ENCODE assay signal across 24 cellular contexts in genomic region chr4:110132822-110133719, GRCh38.
DNase-seq lines count a peak whose midpoint lies in the region; ATAC-seq, FAIRE-seq and TF ChIP-seq lines count a peak whose summit lies in the region.
"Had no signal": no experiment of that assay in that cellular context is flagged by ENCODE, and none has a peak within 500 bp of the region (broad histone marks: within the 10 kb centered on the region; RNA-seq: fewer than 3 reads in every experiment).

No MANE protein-coding gene starts in this region.

- no peak for DNase-seq in activated naive CD4-positive, alpha-beta T cell treated with anti-CD3 and anti-CD28 coated beads for 36 hours
- peak; percentile 44 for DNase-seq in HepG2 (ENCODE audit: low spot score)
- DNase-seq in urothelium cell line (ENCODE audit: low spot score), result no peak
- DNase-seq in CD8-positive, alpha-beta T cell, result no peak
- DNase-seq in GM23248, result no peak
- DNase-seq: ACHN; activated CD4-positive, alpha-beta memory T cell treated with anti-CD3 and anti-CD28 coated beads, Interleukin-2, amount 10 ng/mL, durations not matched to agents 7 days and 5 days; central memory CD4-positive, alpha-beta T cell; Kasumi-1; mesenchymal stem cell; NCI-H1105 treated with DMSO at 0.1 percent for 48 hours; posterior cingulate gyrus; testis had no signal

- no peak for TF ChIP-seq RAD21 in HepG2 (CRISPR knock-in tag; IDR thresholded peaks at IDR 0.05)

- WGBS in HepG2 (ENCODE audit: low lambda C conversion rate), result 84% methylated on average over 6 of the region's 6 CpGs
- 96 to 99% methylated on average over 6 of the region's 6 CpGs for WGBS in GM23248 (ENCODE audit: low coverage in 1 of 2, low lambda C conversion rate in 2 of 2, missing lambda C conversion rate in 2 of 2), 2 experiments

- TF ChIP-seq CTCF in VCaP (conservative IDR thresholded peaks at IDR 0.05) (no peak), HepG2 (CRISPR knock-in tag; IDR thresholded peaks at IDR 0.05) (no peak)
- no peak for TF ChIP-seq CTCF in CD8-positive, alpha-beta T cell (IDR thresholded peaks at IDR 0.05)

- H3K9me3 Mint-ChIP-seq in activated naive CD4-positive, alpha-beta T cell treated with anti-CD3 and anti-CD28 coated beads, Interleukin-2, amount 50 U/mL, for 24 hours, result no peaks in the 10 kb centered on the region
- no peaks in the 10 kb centered on the region for H3K9me3 Mint-ChIP-seq in activated naive CD4-positive, alpha-beta T cell treated with anti-CD3 and anti-CD28 coated beads for 36 hours
- H3K9me3 Mint-ChIP-seq in CD8-positive, alpha-beta T cell, result no peaks in the 10 kb centered on the region
- H3K9me3 Mint-ChIP-seq: activated CD4-positive, alpha-beta memory T cell treated with anti-CD3 and anti-CD28 coated beads, Interleukin-2, amount 10 ng/mL, durations not matched to agents 7 days and 5 days; nephron; stimulated activated effector memory CD8-positive, alpha-beta T cell treated with anti-CD3 and anti-CD28 coated beads, Interleukin-12 subunit alpha, Interleukin-12 subunit beta, amount 100 ng/mL, for 72 hours; T-helper 2 cell treated with Interferon-gamma antibody and Interleukin-4, amounts not matched to agents 5 μg/mL and 100 μg/mL, for 36 hours had no signal

- BruUV-seq in HepG2 (replicated peaks; lab: Mats Ljungman, UMichigan), result no TSS peak

- peaks cover 1% of the 10 kb centered on the region for H3K36me3 Mint-ChIP-seq in activated naive CD4-positive, alpha-beta T cell treated with anti-CD3 and anti-CD28 coated beads, Interleukin-2, amount 50 U/mL, for 24 hours
- H3K36me3 Mint-ChIP-seq in activated naive CD4-positive, alpha-beta T cell treated with anti-CD3 and anti-CD28 coated beads for 36 hours (ENCODE audit: low read depth), result no peaks in the 10 kb centered on the region
- no peaks in the 10 kb centered on the region for H3K36me3 Mint-ChIP-seq in CD8-positive, alpha-beta T cell
- H3K36me3 Mint-ChIP-seq: stimulated activated effector memory CD8-positive, alpha-beta T cell treated with anti-CD3 and anti-CD28 coated beads, Interleukin-12 subunit alpha, Interleukin-12 subunit beta, amount 100 ng/mL, for 72 hours had no signal

- H3K4me1 ChIP-seq in HepG2 (ENCODE audit: insufficient read depth, low read length) (peaks cover 27% of the 10 kb centered on the region), GM23248 (ENCODE audit: insufficient read depth) (no peaks in the 10 kb centered on the region)
- no peaks in the 10 kb centered on the region for H3K4me1 ChIP-seq in CD8-positive, alpha-beta T cell (ENCODE audit: insufficient read depth, low read length)
- H3K4me1 ChIP-seq: testis had no signal

- no peak overlapping the region for H3K4me3 Mint-ChIP-seq in activated naive CD4-positive, alpha-beta T cell treated with anti-CD3 and anti-CD28 coated beads, Interleukin-2, amount 50 U/mL, for 24 hours
- H3K4me3 Mint-ChIP-seq in activated naive CD4-positive, alpha-beta T cell treated with anti-CD3 and anti-CD28 coated beads for 36 hours, result no peak overlapping the region
- no peak overlapping the region for H3K4me3 Mint-ChIP-seq in CD8-positive, alpha-beta T cell
- H3K4me3 Mint-ChIP-seq: activated CD4-positive, alpha-beta memory T cell treated with anti-CD3 and anti-CD28 coated beads, Interleukin-2, amount 10 ng/mL, durations not matched to agents 7 days and 5 days; nephron; stimulated activated effector memory CD8-positive, alpha-beta T cell treated with anti-CD3 and anti-CD28 coated beads, Interleukin-12 subunit alpha, Interleukin-12 subunit beta, amount 100 ng/mL, for 72 hours; T-helper 2 cell treated with Interferon-gamma antibody and Interleukin-4, amounts not matched to agents 5 μg/mL and 100 μg/mL, for 36 hours had no signal

- POLR2A ChIA-PET in HepG2 (lab: Yijun Ruan, JAX), result no interaction called here
- POLR2A ChIA-PET in CD8-positive, alpha-beta T cell (lab: Charles Lee), result no interaction called here

- CTCF ChIA-PET in activated naive CD4-positive, alpha-beta T cell treated with anti-CD3 and anti-CD28 coated beads for 36 hours (lab: Charles Lee), result no interaction called here
- CTCF ChIA-PET in HepG2 (lab: Yijun Ruan, JAX; ENCODE audit: low intra/inter-chr PET ratio, low total read pairs), result no interaction called here
- CTCF ChIA-PET in CD8-positive, alpha-beta T cell (lab: Charles Lee), result no interaction called here

- in situ Hi-C loops in HepG2 (cut with HindIII; ENCODE audit: extremely low pct_ligation_motif_present, low pct_unique_long_range_greater_than_20kb), result no loop called here
- in situ Hi-C loops in GM23248 (cut with MboI), result no loop called here

- H3K9me2 ChIP-seq in GM23248 (ENCODE audit: insufficient read depth), result no peaks in the 10 kb centered on the region

- peak overlapping the region; percentile 4 for H3K27ac Mint-ChIP-seq in activated naive CD4-positive, alpha-beta T cell treated with anti-CD3 and anti-CD28 coated beads, Interleukin-2, amount 50 U/mL, for 24 hours
- no peak overlapping the region for H3K27ac Mint-ChIP-seq in activated naive CD4-positive, alpha-beta T cell treated with anti-CD3 and anti-CD28 coated beads for 36 hours
- no peak overlapping the region for H3K27ac Mint-ChIP-seq in CD8-positive, alpha-beta T cell
- H3K27ac Mint-ChIP-seq: activated CD4-positive, alpha-beta memory T cell treated with anti-CD3 and anti-CD28 coated beads, Interleukin-2, amount 10 ng/mL, durations not matched to agents 7 days and 5 days; nephron; T-helper 2 cell treated with Interferon-gamma antibody and Interleukin-4, amounts not matched to agents 5 μg/mL and 100 μg/mL, for 36 hours had no signal

- TF ChIP-seq EP300 in HepG2 (IDR thresholded peaks at IDR 0.05; ENCODE audit: low read depth in 2 of 2, low read length in 2 of 2) (peak in 1 of 2 experiments; percentile 6; a peak in 1 of 4 replicates), HepG2 (CRISPR knock-in tag; IDR thresholded peaks at IDR 0.05; ENCODE audit: borderline replicate concordance) (no peak)

- intact Hi-C loops in activated naive CD4-positive, alpha-beta T cell treated with anti-CD3 and anti-CD28 coated beads for 36 hours (cut with micrococcal nuclease), result no loop called here
- intact Hi-C loops in HepG2 (cut with micrococcal nuclease; ENCODE audit: unreplicated experiment), result no loop called here
- intact Hi-C loops in CD8-positive, alpha-beta T cell (cut with DNase I, micrococcal nuclease), result no loop called here

- H3K9me3 ChIP-seq in HepG2 (ENCODE audit: low read length) (no peaks in the 10 kb centered on the region), GM23248 (ENCODE audit: low read depth) (no peaks in the 10 kb centered on the region)
- H3K9me3 ChIP-seq in CD8-positive, alpha-beta T cell (ENCODE audit: low read length), result no peaks in the 10 kb centered on the region
- H3K9me3 ChIP-seq: testis had no signal

- H3K27ac ChIP-seq in VCaP (peak overlapping the region; percentile 45), HepG2 (ENCODE audit: extremely low read length, insufficient read depth, low read length) (no peak overlapping the region), GM23248 (no peak overlapping the region)
- no peak overlapping the region for H3K27ac ChIP-seq in CD8-positive, alpha-beta T cell (ENCODE audit: low read depth, low read length)
- H3K27ac ChIP-seq: C4-2B, RWPE1, testis had no signal

- H3K79me2 ChIP-seq in HepG2 (ENCODE audit: insufficient read depth, low read length) (no peaks in the 10 kb centered on the region), GM23248 (ENCODE audit: insufficient read depth) (no peaks in the 10 kb centered on the region)

- no peaks in the 10 kb centered on the region for H3K27me3 ChIP-seq in HepG2 (ENCODE audit: control insufficient read depth in 1 of 2, insufficient read depth in 2 of 2, low read length in 2 of 2)
- no peaks in the 10 kb centered on the region for H3K27me3 ChIP-seq in CD8-positive, alpha-beta T cell (ENCODE audit: insufficient read depth, low read length)
- H3K27me3 ChIP-seq in GM23248 (replicated peaks; ENCODE audit: insufficient read depth), result no peaks in the 10 kb centered on the region
- H3K27me3 ChIP-seq: testis had no signal

- H3K4me1 Mint-ChIP-seq in activated naive CD4-positive, alpha-beta T cell treated with anti-CD3 and anti-CD28 coated beads, Interleukin-2, amount 50 U/mL, for 24 hours, result peaks cover 7% of the 10 kb centered on the region
- peaks cover 5% of the 10 kb centered on the region for H3K4me1 Mint-ChIP-seq in activated naive CD4-positive, alpha-beta T cell treated with anti-CD3 and anti-CD28 coated beads for 36 hours (ENCODE audit: low read depth)
- no peaks in the 10 kb centered on the region for H3K4me1 Mint-ChIP-seq in CD8-positive, alpha-beta T cell (ENCODE audit: low read depth)

- peak; percentile 44 for FAIRE-seq in HepG2 (lab: Jason Lieb, UNC)
- FAIRE-seq in urothelium cell line (lab: Jason Lieb, UNC), result peak; percentile 46
- FAIRE-seq: H54 had no signal

- H3K4me3 ChIP-seq in HepG2 (replicated peaks in 1 of 3; ENCODE audit: insufficient read depth in 1 of 3, low read depth in 2 of 3, low read length in 3 of 3) (no peak overlapping the region), GM23248 (no peak overlapping the region)
- H3K4me3 ChIP-seq in CD8-positive, alpha-beta T cell (ENCODE audit: low read depth, low read length), result no peak overlapping the region
- H3K4me3 ChIP-seq: testis had no signal

- no peak for TF ChIP-seq POLR2A in HepG2 (IDR thresholded peaks at IDR 0.05; ENCODE audit: insufficient read depth in 1 of 2, low read depth in 2 of 2, low read length in 2 of 2)

- H2AFZ ChIP-seq in HepG2 (ENCODE audit: low read length) (no peak overlapping the region), GM23248 (no peak overlapping the region)

- ATAC-seq in HepG2, result peak; percentile 70
- ATAC-seq in CD8-positive, alpha-beta T cell, result no peak
- ATAC-seq in HG03520 (IDR thresholded peaks at IDR 0.05; ENCODE audit: unreplicated experiment), result no peak
- ATAC-seq: esophagus mucosa; SK-N-SH treated with all-trans-retinoic acid at 6 μM for 48 hours; stimulated activated effector memory CD8-positive, alpha-beta T cell treated with anti-CD3 and anti-CD28 coated beads, Interleukin-12 subunit alpha, Interleukin-12 subunit beta, amount 100 ng/mL, for 72 hours had no signal

- peaks cover 4% of the 10 kb centered on the region for H4K20me1 ChIP-seq in HepG2 (ENCODE audit: insufficient read depth, low read length)
- no peaks in the 10 kb centered on the region for H4K20me1 ChIP-seq in GM23248 (ENCODE audit: insufficient read depth)

- H3K9ac ChIP-seq in HepG2 (ENCODE audit: insufficient read depth, low read depth, low read length), result no peak overlapping the region
- no peak overlapping the region for H3K9ac ChIP-seq in GM23248

- no peaks in the 10 kb centered on the region; a peak in 2 of 5 replicates for H3K36me3 ChIP-seq in HepG2 (replicated peaks in 1 of 2; ENCODE audit: control insufficient read depth in 1 of 2, insufficient read depth in 2 of 2, low read length in 2 of 2)
- no peaks in the 10 kb centered on the region for H3K36me3 ChIP-seq in CD8-positive, alpha-beta T cell (ENCODE audit: insufficient read depth, low read length)
- no peaks in the 10 kb centered on the region for H3K36me3 ChIP-seq in GM23248 (ENCODE audit: low read depth)

- peak overlapping the region; percentile 19; the same call in 1 of the 2 replicates for H3K4me2 ChIP-seq in HepG2 (ENCODE audit: low read depth, low read length)
- H3K4me2 ChIP-seq in GM23248 (ENCODE audit: unreplicated experiment), result no peak overlapping the region

- H3K27me3 Mint-ChIP-seq in activated naive CD4-positive, alpha-beta T cell treated with anti-CD3 and anti-CD28 coated beads, Interleukin-2, amount 50 U/mL, for 24 hours, result no peaks in the 10 kb centered on the region
- no peaks in the 10 kb centered on the region for H3K27me3 Mint-ChIP-seq in activated naive CD4-positive, alpha-beta T cell treated with anti-CD3 and anti-CD28 coated beads for 36 hours (ENCODE audit: low read depth)
- no peaks in the 10 kb centered on the region for H3K27me3 Mint-ChIP-seq in CD8-positive, alpha-beta T cell (ENCODE audit: low read depth)
- H3K27me3 Mint-ChIP-seq: activated CD4-positive, alpha-beta memory T cell treated with anti-CD3 and anti-CD28 coated beads, Interleukin-2, amount 10 ng/mL, durations not matched to agents 7 days and 5 days had no signal

- no peaks in the 10 kb centered on the region for H3F3A ChIP-seq in GM23248 (ENCODE audit: insufficient read depth)
